In the genomic region with DNA sequence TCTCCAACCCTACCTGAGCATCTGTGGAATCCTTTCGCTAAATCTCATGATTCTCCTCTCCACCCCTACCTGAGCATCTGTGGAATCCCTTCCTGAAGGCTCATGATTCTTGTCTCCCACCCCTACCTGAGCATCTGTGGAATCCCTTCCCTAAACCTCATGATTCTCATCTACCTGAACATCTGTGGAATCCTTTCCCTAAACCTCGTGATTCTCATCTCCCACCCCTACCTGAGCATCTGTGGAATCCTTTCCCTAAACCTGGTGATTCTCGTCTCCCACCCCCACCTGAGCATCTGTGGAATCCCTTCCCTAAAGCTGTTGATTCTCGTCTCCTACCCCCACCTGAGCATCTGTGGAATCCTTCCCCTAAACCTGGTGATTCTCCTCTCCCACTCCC, we compare ENCODE assay signal across 24 cellular contexts.
DNase-seq lines count a peak whose midpoint lies in the region; ATAC-seq, FAIRE-seq and TF ChIP-seq lines count a peak whose summit lies in the region.
"Had no signal": no experiment of that assay in that cellular context is flagged by ENCODE, and none has a peak within 500 bp of the region (broad histone marks: within the 10 kb centered on the region; RNA-seq: fewer than 3 reads in every experiment).

No MANE protein-coding gene starts in this region.

- intact Hi-C loops in activated CD4-positive, alpha-beta memory T cell treated with anti-CD3 and anti-CD28 coated beads for 36 hours (cut with micrococcal nuclease), result no loop called here

- peak; percentile 83 for FAIRE-seq in bronchial epithelial cell (lab: Jason Lieb, UNC)
- FAIRE-seq: A204.1, D721Med, G401.6, GM12891, GM18507 had no signal

- H2AFZ ChIP-seq in GM23338 (no peak overlapping the region), trophoblast cell (ENCODE audit: insufficient read depth, low read length, poor library complexity) (no peak overlapping the region)

- no peaks in the 10 kb centered on the region; the same call in 2 of the 3 replicates for H3K36me3 Mint-ChIP-seq in GM23338 (ENCODE audit: low read depth)
- H3K36me3 Mint-ChIP-seq in activated CD4-positive, alpha-beta memory T cell treated with anti-CD3 and anti-CD28 coated beads for 36 hours, result no peaks in the 10 kb centered on the region
- H3K36me3 Mint-ChIP-seq: CD14-positive monocyte; CD4-positive, alpha-beta memory T cell; CD4-positive, CD25-positive, alpha-beta regulatory T cell; CD8-positive, alpha-beta memory T cell had no signal

- CTCF ChIA-PET in RWPE1 (lab: Yijun Ruan, JAX), result interaction anchor here (0.6 kb wide), 1 partner anchor 347 kb away, joined by 5 read pairs; no protein-coding TSS in a partner anchor
- CTCF ChIA-PET in activated CD4-positive, alpha-beta memory T cell treated with anti-CD3 and anti-CD28 coated beads for 36 hours (lab: Charles Lee), result interaction anchor here (1.4 kb wide), 1 partner anchor 30 kb away, joined by 4 read pairs; no protein-coding TSS in a partner anchor

- H3K79me1 ChIP-seq in trophoblast cell (ENCODE audit: low read length), result no peaks in the 10 kb centered on the region

- no peak overlapping the region for H3K4ac ChIP-seq in trophoblast cell (ENCODE audit: low read depth, low read length)

- peaks cover 2% of the 10 kb centered on the region for H3K27me3 Mint-ChIP-seq in GM23338 (ENCODE audit: insufficient read depth, low read depth, poor library complexity)
- peaks cover 4% of the 10 kb centered on the region for H3K27me3 Mint-ChIP-seq in activated CD4-positive, alpha-beta memory T cell treated with anti-CD3 and anti-CD28 coated beads for 36 hours

- TF ChIP-seq CTCF in GM23338 (conservative IDR thresholded peaks at IDR 0.05; ENCODE audit: low read depth in 2 of 2) (no peak), bronchial epithelial cell (IDR thresholded peaks at IDR 0.05; ENCODE audit: insufficient read depth, low read length, severe bottlenecking) (no peak), RWPE1 (conservative IDR thresholded peaks at IDR 0.05; ENCODE audit: low read depth) (no peak)

- no peaks in the 10 kb centered on the region for H3K9me3 Mint-ChIP-seq in GM23338
- no peaks in the 10 kb centered on the region for H3K9me3 Mint-ChIP-seq in activated CD4-positive, alpha-beta memory T cell treated with anti-CD3 and anti-CD28 coated beads for 36 hours
- H3K9me3 Mint-ChIP-seq: CD4-positive, alpha-beta memory T cell; CD8-positive, alpha-beta memory T cell had no signal

- H3K79me2 ChIP-seq in GM23338 (replicated peaks; ENCODE audit: insufficient read depth), result no peaks in the 10 kb centered on the region
- H3K79me2 ChIP-seq in trophoblast cell (ENCODE audit: control insufficient read depth, insufficient read depth, low read length, poor library complexity), result no peaks in the 10 kb centered on the region

- H4K12ac ChIP-seq in trophoblast cell (ENCODE audit: low read depth, low read length), result no peak overlapping the region

- H3K36me3 ChIP-seq in GM23338 (ENCODE audit: insufficient read depth), result no peaks in the 10 kb centered on the region
- no peaks in the 10 kb centered on the region for H3K36me3 ChIP-seq in bronchial epithelial cell (ENCODE audit: control insufficient read depth, insufficient read depth, low read length)
- peaks cover 7 to 8% of the 10 kb centered on the region in 2 experiments for H3K36me3 ChIP-seq in trophoblast cell (ENCODE audit: control insufficient read depth in 1 of 2, insufficient read depth in 2 of 2, low read length in 2 of 2)
- H3K36me3 ChIP-seq: BE2C, BLaER1 had no signal

- 0 out of 2 replicates have a peak overlapping the region, but pooled peaks have one; percentile 18 for H3K27ac Mint-ChIP-seq in GM23338
- H3K27ac Mint-ChIP-seq in activated CD4-positive, alpha-beta memory T cell treated with anti-CD3 and anti-CD28 coated beads for 36 hours, result no peak overlapping the region
- H3K27ac Mint-ChIP-seq: CD14-positive monocyte; CD4-positive, alpha-beta memory T cell; CD4-positive, CD25-positive, alpha-beta regulatory T cell had no signal

- no CpG with 5 or more reads among the region's 4 CpGs for WGBS in trophoblast cell (ENCODE audit: extremely low coverage, insufficient coverage, insufficient read length)

- DNase-seq in GM23338 (ENCODE audit: low spot score) (no peak), bronchial epithelial cell (ENCODE audit: low read depth) (no peak), trophoblast cell (peak; percentile 92 to 96), RWPE1 (ENCODE audit: low spot score) (no peak), mucosa of gallbladder (ENCODE audit: low spot score) (no peak), NCI-H510A treated with DMSO at 0.1 percent for 48 hours (lab: John Stamatoyannopoulos, UW) (no peak)
- no peak for DNase-seq in activated CD4-positive, alpha-beta memory T cell treated with anti-CD3 and anti-CD28 coated beads for 36 hours
- DNase-seq: 8988T; ACHN; BE2C; C1 segment of cervical spinal cord; CD4-positive, alpha-beta memory T cell; CD4-positive, CD25-positive, alpha-beta regulatory T cell; CD8-positive, alpha-beta memory T cell; COR-L47; DMS79 treated with DMSO at 0.1 percent for 48 hours; GF-D8 had no signal

- H3K9me3 ChIP-seq in trophoblast cell (ENCODE audit: insufficient read depth, low read depth, low read length), result no peaks in the 10 kb centered on the region
- H3K9me3 ChIP-seq: BE2C, BLaER1 had no signal

- no peak overlapping the region for H3K4me3 ChIP-seq in GM23338
- H3K4me3 ChIP-seq in bronchial epithelial cell (ENCODE audit: low read depth, low read length), result no peak overlapping the region
- H3K4me3 ChIP-seq in trophoblast cell (ENCODE audit: low read depth, low read length), result no peak overlapping the region
- H3K4me3 ChIP-seq: BLaER1 had no signal

- no peak overlapping the region for H3K18ac ChIP-seq in trophoblast cell (ENCODE audit: low read length)

- ATAC-seq in GM23338, result no peak

- no peak overlapping the region for H2BK5ac ChIP-seq in trophoblast cell (ENCODE audit: low read depth, low read length, poor library complexity)

- H3K4me1 Mint-ChIP-seq in GM23338, result no peaks in the 10 kb centered on the region
- H3K4me1 Mint-ChIP-seq in activated CD4-positive, alpha-beta memory T cell treated with anti-CD3 and anti-CD28 coated beads for 36 hours (ENCODE audit: low read depth), result no peaks in the 10 kb centered on the region
- H3K4me1 Mint-ChIP-seq: CD14-positive monocyte; CD4-positive, alpha-beta memory T cell; CD4-positive, CD25-positive, alpha-beta regulatory T cell; CD8-positive, alpha-beta memory T cell had no signal

- no peak overlapping the region for H3K4me2 ChIP-seq in GM23338
- no peak overlapping the region for H3K4me2 ChIP-seq in trophoblast cell (ENCODE audit: low read length)
- H3K4me2 ChIP-seq: BLaER1 had no signal

- no peak overlapping the region for H4K8ac ChIP-seq in trophoblast cell (ENCODE audit: low read depth, low read length)

- POLR2A ChIA-PET in RWPE1 (lab: Yijun Ruan, JAX; ENCODE audit: low non-redundant PET), result no interaction called here
- POLR2A ChIA-PET in activated CD4-positive, alpha-beta memory T cell treated with anti-CD3 and anti-CD28 coated beads for 36 hours (lab: Charles Lee), result no interaction called here

- H3K4me1 ChIP-seq in GM23338 (ENCODE audit: insufficient read depth), result no peaks in the 10 kb centered on the region
- H3K4me1 ChIP-seq in trophoblast cell (ENCODE audit: control insufficient read depth in 1 of 2, insufficient read depth in 2 of 2, low read length in 2 of 2), result peaks cover 2 to 5% of the 10 kb centered on the region in 2 experiments
- H3K4me1 ChIP-seq: BE2C, BLaER1 had no signal

- H3F3A ChIP-seq in GM23338 (replicated peaks; ENCODE audit: low read depth), result no peaks in the 10 kb centered on the region

- H3K27ac ChIP-seq in GM23338 (ENCODE audit: low read depth) (no peak overlapping the region), trophoblast cell (ENCODE audit: low read depth, low read length) (no peak overlapping the region), RWPE1 (no peak overlapping the region)
- H3K27ac ChIP-seq: BLaER1 had no signal

- H2BK120ac ChIP-seq in trophoblast cell (ENCODE audit: insufficient read depth, low read length, poor library complexity), result no peak overlapping the region

- H3K4me3 Mint-ChIP-seq in GM23338, result no peak overlapping the region
- H3K4me3 Mint-ChIP-seq in activated CD4-positive, alpha-beta memory T cell treated with anti-CD3 and anti-CD28 coated beads for 36 hours, result no peak overlapping the region
- H3K4me3 Mint-ChIP-seq: CD14-positive monocyte; CD4-positive, alpha-beta memory T cell; CD4-positive, CD25-positive, alpha-beta regulatory T cell; CD8-positive, alpha-beta memory T cell had no signal

- H2BK12ac ChIP-seq in trophoblast cell (ENCODE audit: low read length), result no peak overlapping the region

- no peak overlapping the region for H3K14ac ChIP-seq in trophoblast cell (ENCODE audit: low read length)

- H3K9ac ChIP-seq in trophoblast cell (ENCODE audit: low read length), result no peak overlapping the region
- H3K9ac ChIP-seq: BLaER1 had no signal

- H2AK5ac ChIP-seq in trophoblast cell (ENCODE audit: low read length), result no peak overlapping the region

- no peaks in the 10 kb centered on the region for H4K20me1 ChIP-seq in GM23338 (replicated peaks; ENCODE audit: insufficient read depth)
- H4K20me1 ChIP-seq: BLaER1 had no signal

- H3K27me3 ChIP-seq in GM23338 (ENCODE audit: insufficient read depth) (no peaks in the 10 kb centered on the region), bronchial epithelial cell (ENCODE audit: control insufficient read depth, insufficient read depth, low read length) (no peaks in the 10 kb centered on the region), trophoblast cell (ENCODE audit: insufficient read depth, low read length) (no peaks in the 10 kb centered on the region)
- H3K27me3 ChIP-seq: BE2C, BLaER1 had no signal

- H3K9me2 ChIP-seq in GM23338 (ENCODE audit: insufficient read depth), result no peaks in the 10 kb centered on the region

- H3K23ac ChIP-seq in trophoblast cell (ENCODE audit: low read length), result no peak overlapping the region

- H4K91ac ChIP-seq in trophoblast cell (ENCODE audit: low read depth, low read length), result no peak overlapping the region

TF ChIP-seq in GM23338, 12 proteins besides CTCF, POLR2A, EP300 and RAD21 (continues in another document):
- TF ChIP-seq EZH2phosphoT487 (IDR thresholded peaks at IDR 0.05; ENCODE audit: unreplicated experiment), result no peak

Comparison
In these comparisons a context has a peak if more than half of its experiments do, and no peak if none do; other contexts are left out.
1. DNase-seq: peak in trophoblast cell (2 of 2); none in GM23338 (single experiment), bronchial epithelial cell (single experiment), RWPE1 (single experiment), activated CD4-positive, alpha-beta memory T cell treated with anti-CD3 and anti-CD28 coated beads for 36 hours (single experiment), mucosa of gallbladder (single experiment) and NCI-H510A treated with DMSO at 0.1 percent for 48 hours (single experiment).